ENCODE assay signal across 11 cellular contexts in genomic region chr4:6963139-6963611, GRCh38.
DNase-seq lines count a peak whose midpoint lies in the region; ATAC-seq and TF ChIP-seq lines count a peak whose summit lies in the region.
"Had no signal": no experiment of that assay in that cellular context is flagged by ENCODE, and none has a peak within 500 bp of the region (broad histone marks: within the 10 kb centered on the region; RNA-seq: fewer than 3 reads in every experiment).

No MANE protein-coding gene starts in this region.

- H3K27me3 ChIP-seq in OCI-LY3 (ENCODE audit: low read depth, low read length): no peaks in the 10 kb centered on the region

- H3K9me3 ChIP-seq in OCI-LY3 (ENCODE audit: insufficient read depth, low read length): no peaks in the 10 kb centered on the region
- H3K9me3 ChIP-seq: prostate gland had no signal

- H3K36me3 Mint-ChIP-seq in stimulated activated effector memory CD8-positive, alpha-beta T cell treated with anti-CD3 and anti-CD28 coated beads, Interleukin-12 subunit alpha, Interleukin-12 subunit beta, amount 100 ng/mL, for 72 hours: peaks cover 17% of the 10 kb centered on the region

- H3K4me2 ChIP-seq in OCI-LY3 (ENCODE audit: low read length): peak overlapping the region; percentile 97

- no peak overlapping the region for H2AFZ ChIP-seq in OCI-LY3 (ENCODE audit: low read depth, low read length)

- H4K20me1 ChIP-seq in OCI-LY3 (ENCODE audit: insufficient read depth, low read length): peaks cover 40% of the 10 kb centered on the region

- no peak overlapping the region for H3K4me3 Mint-ChIP-seq in stimulated activated effector memory CD8-positive, alpha-beta T cell treated with anti-CD3 and anti-CD28 coated beads, Interleukin-12 subunit alpha, Interleukin-12 subunit beta, amount 100 ng/mL, for 72 hours

- DNase-seq in NCI-H748 (lab: John Stamatoyannopoulos, UW; ENCODE audit: unreplicated experiment): peak; percentile 1
- DNase-seq in NCI-H748 treated with DMSO at 0.1 percent for 48 hours (lab: John Stamatoyannopoulos, UW): no peak
- DNase-seq in iPS-NIHi7 (ENCODE audit: extremely low spot score): peak; percentile 17
- DNase-seq in stimulated activated effector memory CD8-positive, alpha-beta T cell treated with anti-CD3 and anti-CD28 coated beads, Interleukin-12 subunit alpha, Interleukin-12 subunit beta, amount 100 ng/mL, for 72 hours (ENCODE audit: low spot score in 2 of 2): no peak
- no peak for DNase-seq in NCI-H1694 (lab: John Stamatoyannopoulos, UW)
- no peak for DNase-seq in DMS53 (lab: John Stamatoyannopoulos, UW)
- DNase-seq: kidney glomerular epithelial cell had no signal

- H3K4me1 ChIP-seq in OCI-LY3 (ENCODE audit: low read length): peaks cover 32% of the 10 kb centered on the region
- H3K4me1 ChIP-seq: prostate gland had no signal

- ATAC-seq in stimulated activated effector memory CD8-positive, alpha-beta T cell treated with anti-CD3 and anti-CD28 coated beads, Interleukin-12 subunit alpha, Interleukin-12 subunit beta, amount 100 ng/mL, for 72 hours: no peak
- no peak for ATAC-seq in GM19467 (IDR thresholded peaks at IDR 0.05; ENCODE audit: unreplicated experiment)

- no peaks in the 10 kb centered on the region for H3K9me3 Mint-ChIP-seq in stimulated activated effector memory CD8-positive, alpha-beta T cell treated with anti-CD3 and anti-CD28 coated beads, Interleukin-12 subunit alpha, Interleukin-12 subunit beta, amount 100 ng/mL, for 72 hours

- H3K36me3 ChIP-seq in OCI-LY3 (replicated peaks; ENCODE audit: low read depth, low read length): peaks cover 3% of the 10 kb centered on the region
- H3K36me3 ChIP-seq: prostate gland had no signal

- H3K4me3 ChIP-seq in OCI-LY3 (ENCODE audit: low read length): peak overlapping the region; percentile 72; the same call in 1 of the 2 replicates
- H3K4me3 ChIP-seq: prostate gland had no signal

- H3K79me2 ChIP-seq in OCI-LY3 (ENCODE audit: low read length): peaks cover 35% of the 10 kb centered on the region

- peaks cover 53% of the 10 kb centered on the region for H3K4me1 Mint-ChIP-seq in stimulated activated effector memory CD8-positive, alpha-beta T cell treated with anti-CD3 and anti-CD28 coated beads, Interleukin-12 subunit alpha, Interleukin-12 subunit beta, amount 100 ng/mL, for 72 hours

- TF ChIP-seq CTCF in OCI-LY3 (IDR thresholded peaks at IDR 0.05; ENCODE audit: low read depth, low read length): no peak

- H3K27ac ChIP-seq in OCI-LY3 (ENCODE audit: low read length): no peak overlapping the region
- H3K27ac ChIP-seq: prostate gland, RWPE1 had no signal

- peak overlapping the region; percentile 64 for H3K27ac Mint-ChIP-seq in stimulated activated effector memory CD8-positive, alpha-beta T cell treated with anti-CD3 and anti-CD28 coated beads, Interleukin-12 subunit alpha, Interleukin-12 subunit beta, amount 100 ng/mL, for 72 hours

- H3K9ac ChIP-seq in OCI-LY3 (ENCODE audit: low read length): no peak overlapping the region

Comparison
In these comparisons a context has a peak if more than half of its experiments do, and no peak if none do; other contexts are left out.
1. DNase-seq: peak in NCI-H748 (single experiment) and iPS-NIHi7 (single experiment); none in NCI-H748 treated with DMSO at 0.1 percent for 48 hours (single experiment), stimulated activated effector memory CD8-positive, alpha-beta T cell treated with anti-CD3 and anti-CD28 coated beads, Interleukin-12 subunit alpha, Interleukin-12 subunit beta, amount 100 ng/mL, for 72 hours (0 of 2), NCI-H1694 (single experiment) and DMS53 (single experiment).